ENCODE assay signal across 1 cellular context in genomic region chr1:12185036-12185435, GRCh38.
TF ChIP-seq lines count a peak whose summit lies in the region.

No MANE protein-coding gene starts in this region.

TF ChIP-seq in HepG2, 621 proteins besides CTCF, POLR2A, EP300 and RAD21:
- TF ChIP-seq HES4 (CRISPR knock-in tag; IDR thresholded peaks at IDR 0.05; ENCODE audit: borderline replicate concordance) (no peak), ZBTB40 (IDR thresholded peaks at IDR 0.05) (no peak), ZBTB40 (CRISPR knock-in tag; IDR thresholded peaks at IDR 0.05) (no peak), ZNF441 (CRISPR knock-in tag; IDR thresholded peaks at IDR 0.05; ENCODE audit: borderline replicate concordance) (no peak), MAFK (conservative IDR thresholded peaks at IDR 0.05 in 1 of 2, IDR thresholded peaks at IDR 0.05 in 1 of 2; ENCODE audit: low read length in 2 of 2) (no peak), DDIT3 (CRISPR knock-in tag; IDR thresholded peaks at IDR 0.05) (no peak), ATF3 (CRISPR knock-in tag; IDR thresholded peaks at IDR 0.05) (no peak), NCOR1 (IDR thresholded peaks at IDR 0.05; ENCODE audit: borderline replicate concordance, low read length) (no peak), MTA3 (CRISPR knock-in tag; IDR thresholded peaks at IDR 0.05) (no peak), PPARG (CRISPR knock-in tag; conservative IDR thresholded peaks at IDR 0.05) (no peak), ZSCAN20 (CRISPR knock-in tag; IDR thresholded peaks at IDR 0.05; ENCODE audit: borderline replicate concordance) (no peak)
